Comparison of ENCODE assay signal across 8 cellular contexts in the genomic region with DNA sequence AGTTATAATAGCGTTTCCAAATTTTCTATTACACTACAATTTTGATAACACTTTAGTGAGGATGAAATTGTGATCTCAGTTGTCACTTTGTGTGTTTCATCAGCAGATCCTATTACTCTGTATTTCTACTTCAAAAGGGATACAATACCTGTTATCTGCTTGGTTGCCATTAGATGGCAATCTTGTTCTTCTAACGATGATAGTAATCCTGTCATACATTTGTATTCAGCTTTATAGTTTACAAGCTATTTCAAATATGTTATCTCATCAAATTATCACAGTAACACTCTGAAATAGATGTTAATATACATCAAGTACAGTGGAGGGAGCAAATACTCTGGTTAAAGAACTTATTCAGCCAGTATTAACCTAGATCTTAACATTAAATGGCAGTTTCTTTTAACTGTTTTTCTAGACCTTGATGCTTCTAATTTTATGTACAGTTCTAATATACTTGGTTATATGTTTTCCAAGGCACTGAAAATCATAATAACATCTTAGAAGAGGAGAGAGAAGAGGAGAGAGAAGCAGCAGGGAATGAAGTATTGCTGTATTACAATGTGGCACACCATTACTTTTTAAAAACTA.
A peak's percentile ranks its signal among the peaks of the same experiment; 100 is the strongest.
DNase-seq lines count a peak whose midpoint lies in the region; ATAC-seq, FAIRE-seq and TF ChIP-seq lines count a peak whose summit lies in the region.

No MANE protein-coding gene starts in this region.

- H3K9ac ChIP-seq in SU-DHL-6 (ENCODE audit: low read length): no peak overlapping the region

- no peaks in the 10 kb centered on the region for H3K9me2 ChIP-seq in SU-DHL-6 (replicated peaks; ENCODE audit: insufficient read depth, low read length)

- H3K79me2 ChIP-seq in SU-DHL-6 (ENCODE audit: insufficient read depth, low read length): no peaks in the 10 kb centered on the region

- intact Hi-C loops in right cardiac atrium (cut with DNase I): no loop called here

- no peak for ATAC-seq in right cardiac atrium

- no peak overlapping the region for H3K4me2 ChIP-seq in SU-DHL-6 (ENCODE audit: low read depth, low read length, poor library complexity, severe bottlenecking)

- no peaks in the 10 kb centered on the region for H4K20me1 ChIP-seq in SU-DHL-6 (ENCODE audit: low read depth, low read length)

- no peak overlapping the region for H2AFZ ChIP-seq in SU-DHL-6 (ENCODE audit: low read depth, low read length, severe bottlenecking)

- H3F3A ChIP-seq in SU-DHL-6 (ENCODE audit: insufficient read depth): no peaks in the 10 kb centered on the region

- TF ChIP-seq CTCF in cardiac muscle cell (IDR thresholded peaks at IDR 0.05; ENCODE audit: low read depth, low read length) (peak; percentile 44), SU-DHL-6 (IDR thresholded peaks at IDR 0.05; ENCODE audit: insufficient read depth, low read length, poor library complexity, severe bottlenecking) (peak; percentile 13)

- no peaks in the 10 kb centered on the region for H3K27me3 ChIP-seq in cardiac muscle cell
- no peaks in the 10 kb centered on the region for H3K27me3 ChIP-seq in right cardiac atrium (ENCODE audit: control insufficient read depth, insufficient read depth)
- no peaks in the 10 kb centered on the region for H3K27me3 ChIP-seq in SU-DHL-6 (ENCODE audit: low read length)

- peak; percentile 27 for FAIRE-seq in urothelium cell line (lab: Jason Lieb, UNC)

- H3K4me1 ChIP-seq in cardiac muscle cell (ENCODE audit: low read depth) (no peaks in the 10 kb centered on the region), right cardiac atrium (ENCODE audit: control insufficient read depth, insufficient read depth, low read length) (no peaks in the 10 kb centered on the region)

- H3K4me3 ChIP-seq in cardiac muscle cell (no peak overlapping the region), right cardiac atrium (ENCODE audit: low read length) (no peak overlapping the region), SU-DHL-6 (ENCODE audit: insufficient read depth, low read length, poor library complexity, severe bottlenecking) (no peak overlapping the region)

- DNase-seq in cardiac muscle cell (ENCODE audit: low read depth in 1 of 2, low spot score in 1 of 2) (peak; percentile 15 to 39), right cardiac atrium (no peak), H4 (ENCODE audit: low spot score) (peak; percentile 76), Kasumi-1 (lab: John Stamatoyannopoulos, UW) (peak; percentile 70 to 80), hepatic stellate cell (ENCODE audit: low spot score) (peak; percentile 31), urothelium cell line (ENCODE audit: low spot score) (peak; percentile 19), T1000 (lab: John Stamatoyannopoulos, UW) (no peak)

- H3K27ac ChIP-seq in cardiac muscle cell: no peak overlapping the region
- H3K27ac ChIP-seq in right cardiac atrium (ENCODE audit: low read length): no peak overlapping the region
- no peak overlapping the region for H3K27ac ChIP-seq in SU-DHL-6 (ENCODE audit: low read depth, low read length)

- H3K36me3 ChIP-seq in cardiac muscle cell: no peaks in the 10 kb centered on the region
- no peaks in the 10 kb centered on the region for H3K36me3 ChIP-seq in SU-DHL-6 (ENCODE audit: low read length)

- H3K9me3 ChIP-seq in cardiac muscle cell (ENCODE audit: low read depth) (no peaks in the 10 kb centered on the region), right cardiac atrium (ENCODE audit: control insufficient read depth, low read length) (no peaks in the 10 kb centered on the region), SU-DHL-6 (ENCODE audit: insufficient read depth, low read length) (no peaks in the 10 kb centered on the region)

- WGBS in right cardiac atrium: 6% methylated on average over 2 of the region's 2 CpGs

Comparison
In these comparisons a context has a peak if more than half of its experiments do, and no peak if none do; other contexts are left out.
1. DNase-seq: peak in cardiac muscle cell (2 of 2), H4 (single experiment), Kasumi-1 (2 of 2), hepatic stellate cell (single experiment) and urothelium cell line (single experiment); none in right cardiac atrium (0 of 3) and T1000 (single experiment).